27 cellular contexts compared by ENCODE assay signal in the genomic region with DNA sequence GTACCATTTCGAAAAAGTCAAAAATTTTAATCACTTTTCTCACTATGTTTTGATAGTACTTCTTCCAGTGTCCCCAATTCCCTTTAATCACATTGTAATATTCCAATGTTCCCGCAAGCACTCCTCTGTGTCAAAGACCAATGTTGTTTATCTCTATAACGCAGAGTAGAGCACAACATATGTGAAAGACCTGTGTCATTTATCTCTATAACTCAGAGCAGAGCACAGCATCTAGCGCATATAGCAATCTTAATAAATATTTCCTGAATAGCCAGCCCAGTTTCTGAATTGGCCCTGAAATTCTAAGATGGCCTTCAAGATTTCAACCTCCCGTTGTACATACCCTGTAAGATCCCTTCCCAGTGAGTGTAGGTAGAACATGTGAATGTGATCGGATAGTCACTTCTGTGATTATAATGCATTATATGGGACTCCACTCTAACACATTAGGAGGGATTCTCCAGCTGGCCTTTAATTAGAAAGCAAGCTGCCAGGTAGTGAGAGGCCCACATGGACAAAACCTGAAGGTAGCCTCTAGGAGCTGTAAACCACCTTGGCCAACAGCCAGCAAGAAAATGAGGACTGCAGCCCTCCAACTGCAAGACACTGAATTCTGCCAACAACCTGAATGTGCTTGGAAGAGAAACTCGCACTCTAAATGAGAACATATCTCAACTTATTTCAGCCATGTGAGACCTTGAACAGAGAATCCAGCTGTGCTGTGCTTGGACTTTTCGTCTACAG.
A peak's percentile ranks its signal among the peaks of the same experiment; 100 is the strongest.
DNase-seq lines count a peak whose midpoint lies in the region; ATAC-seq, FAIRE-seq and TF ChIP-seq lines count a peak whose summit lies in the region.
"Had no signal": no experiment of that assay in that cellular context is flagged by ENCODE, and none has a peak within 500 bp of the region (broad histone marks: within the 10 kb centered on the region; RNA-seq: fewer than 3 reads in every experiment).

No MANE protein-coding gene starts in this region.

- no peak overlapping the region for H3K27ac ChIP-seq in H1 (ENCODE audit: low read depth, low read length)
- H3K27ac ChIP-seq in neuronal stem cell (replicated peaks; ENCODE audit: low read length): no peak overlapping the region
- H3K27ac ChIP-seq: 22Rv1; A549; BLaER1 treated with 17β-estradiol and CSF1 and Interleukin-3, amounts not matched to agents 10 nM and 100 nM; C4-2B had no signal

- H3K27me3 Mint-ChIP-seq in CD14-positive monocyte (ENCODE audit: low read depth in 3 of 3) (peaks cover 0 to 4% (median 1%) of the 10 kb centered on the region in 3 donors), nephron progenitor cell (ENCODE audit: low read depth, poor library complexity) (no peaks in the 10 kb centered on the region)
- H3K27me3 Mint-ChIP-seq: B cell; CD4-positive, alpha-beta memory T cell; CD4-positive, CD25-positive, alpha-beta regulatory T cell; CD8-positive, alpha-beta memory T cell had no signal

- no peak for ATAC-seq in GM21526 (IDR thresholded peaks at IDR 0.05; ENCODE audit: low FRiP score, unreplicated experiment)
- ATAC-seq: A549, GM12878 had no signal

- H2BK15ac ChIP-seq in H1 (ENCODE audit: low read length) (no peak overlapping the region), neuronal stem cell (ENCODE audit: low read length) (no peak overlapping the region)

- H3K23ac ChIP-seq in H1 (ENCODE audit: insufficient read length): no peak overlapping the region
- H3K23ac ChIP-seq in neuronal stem cell (ENCODE audit: low read depth, low read length, poor library complexity): no peak overlapping the region

- no peak for TF ChIP-seq POLR2A in H1 (IDR thresholded peaks at IDR 0.05; ENCODE audit: control extremely low read depth in 1 of 2, low read depth in 2 of 2, low read length in 2 of 2)

- H2BK12ac ChIP-seq in H1 (ENCODE audit: low read depth, low read length): no peak overlapping the region
- H2BK12ac ChIP-seq in neuronal stem cell (ENCODE audit: low read length): no peak overlapping the region

- peak overlapping the region; percentile 29; the same call in 1 of the 2 replicates for H2AFZ ChIP-seq in H1 (ENCODE audit: low read length)
- H2AFZ ChIP-seq in neuronal stem cell (ENCODE audit: low read length): peak overlapping the region; percentile 49

- no peaks in the 10 kb centered on the region for H3K23me2 ChIP-seq in H1 (ENCODE audit: low read depth, low read length)

- intact Hi-C loops in CD14-positive monocyte (cut with micrococcal nuclease): no loop called here

- H3K9me3 Mint-ChIP-seq in CD14-positive monocyte (peaks cover 0 to 3% (median 1%) of the 10 kb centered on the region in 7 donors), nephron progenitor cell (no peaks in the 10 kb centered on the region)

- WGBS in H1 (ENCODE audit: extremely low coverage in 1 of 2, insufficient coverage in 1 of 2, insufficient read length in 1 of 2, insufficient replicate concordance in 2 of 2, low coverage in 1 of 2, low lambda C conversion rate in 2 of 2, missing lambda C conversion rate in 1 of 2), 2 experiments: 96% methylated on average over 8 of the region's 8 CpGs; no CpG with 5 or more reads in 1 of the 2 experiments
- WGBS in neuronal stem cell (ENCODE audit: extremely low coverage in 2 of 2, insufficient read length in 2 of 2, insufficient replicate concordance in 1 of 2), 2 donors: no CpG with 5 or more reads among the region's 8 CpGs

- H3K9ac ChIP-seq in H1 (replicated peaks in 1 of 4; ENCODE audit: extremely low read depth in 1 of 4, low read depth in 3 of 4, low read length in 3 of 4) (no peak overlapping the region), neuronal stem cell (ENCODE audit: low read depth, low read length, poor library complexity) (no peak overlapping the region)
- H3K9ac ChIP-seq: BLaER1 treated with 17β-estradiol and CSF1 and Interleukin-3, amounts not matched to agents 10 nM and 100 nM had no signal

- no peak overlapping the region for H3K4me3 ChIP-seq in H1 (ENCODE audit: extremely low read depth in 1 of 4, insufficient read depth in 2 of 4, low read depth in 3 of 4, low read length in 4 of 4)
- no peak overlapping the region for H3K4me3 ChIP-seq in neuronal stem cell (ENCODE audit: low read length in 2 of 2)
- H3K4me3 ChIP-seq: A549; BLaER1 treated with 17β-estradiol and CSF1 and Interleukin-3, amounts not matched to agents 10 nM and 100 nM; GM12878 had no signal

- no peak overlapping the region for H4K8ac ChIP-seq in H1 (ENCODE audit: extremely low read depth, insufficient read depth, low read length)
- H4K8ac ChIP-seq in neuronal stem cell (ENCODE audit: low read depth, low read length): no peak overlapping the region

- H2BK20ac ChIP-seq in H1 (ENCODE audit: low read length): no peak overlapping the region

- TF ChIP-seq EP300 in H1 (IDR thresholded peaks at IDR 0.05; ENCODE audit: borderline replicate concordance in 1 of 2, low read depth in 2 of 2, low read length in 2 of 2): no peak

- H3K4me2 ChIP-seq in H1 (ENCODE audit: insufficient read depth in 1 of 2, low read depth in 2 of 2, low read length in 2 of 2) (no peak overlapping the region), neuronal stem cell (ENCODE audit: insufficient read depth, low read length, poor library complexity, severe bottlenecking) (no peak overlapping the region)
- H3K4me2 ChIP-seq: A549; BLaER1 treated with 17β-estradiol and CSF1 and Interleukin-3, amounts not matched to agents 10 nM and 100 nM had no signal

- no peak overlapping the region for H3K56ac ChIP-seq in H1 (replicated peaks; ENCODE audit: insufficient read length, low read depth, low read length)

- CTCF ChIA-PET in H1 (lab: Charles Lee; ENCODE audit: partially characterized antibody): no interaction called here

- H3K79me2 ChIP-seq in H1 (ENCODE audit: control insufficient read depth in 1 of 2, insufficient read depth in 2 of 2, low read length in 2 of 2): no peaks in the 10 kb centered on the region

- H3K4me1 Mint-ChIP-seq in CD14-positive monocyte: no peaks in the 10 kb centered on the region
- H3K4me1 Mint-ChIP-seq in nephron progenitor cell: no peaks in the 10 kb centered on the region
- H3K4me1 Mint-ChIP-seq: B cell; CD4-positive, alpha-beta memory T cell; CD4-positive, CD25-positive, alpha-beta regulatory T cell; CD8-positive, alpha-beta memory T cell had no signal

- H2BK5ac ChIP-seq in H1 (ENCODE audit: low read depth, low read length): no peak overlapping the region
- no peak overlapping the region for H2BK5ac ChIP-seq in neuronal stem cell (ENCODE audit: low read length)

- no peak overlapping the region for H2AK5ac ChIP-seq in H1 (ENCODE audit: low read depth, low read length)
- no peak overlapping the region for H2AK5ac ChIP-seq in neuronal stem cell (ENCODE audit: low read depth, low read length)

- TF ChIP-seq CTCF in H1 (IDR thresholded peaks at IDR 0.05; ENCODE audit: control extremely low read depth in 1 of 3, insufficient read depth in 1 of 3, low read depth in 1 of 3, low read length in 3 of 3) (no peak), CD14-positive monocyte (IDR thresholded peaks at IDR 0.05) (no peak), nephron progenitor cell (IDR thresholded peaks at IDR 0.05) (no peak)

- no peaks in the 10 kb centered on the region; a peak in 1 of 7 replicates for H3K4me1 ChIP-seq in H1 (replicated peaks in 1 of 4; ENCODE audit: control insufficient read depth in 3 of 4, insufficient read depth in 4 of 4, low read length in 3 of 4)
- peaks cover 0 to 4% of the 10 kb centered on the region in 2 donors for H3K4me1 ChIP-seq in neuronal stem cell (ENCODE audit: control insufficient read depth in 2 of 2, insufficient read depth in 1 of 2, low read depth in 1 of 2, low read length in 2 of 2)
- H3K4me1 ChIP-seq: A549; BLaER1 treated with 17β-estradiol and CSF1 and Interleukin-3, amounts not matched to agents 10 nM and 100 nM had no signal

- FAIRE-seq in H1 (lab: Jason Lieb, UNC): no peak
- FAIRE-seq: A549, GM12878, GM19239 had no signal

- TF ChIP-seq RAD21 in H1 (IDR thresholded peaks at IDR 0.05 in 1 of 2, conservative IDR thresholded peaks at IDR 0.05 in 1 of 2; ENCODE audit: low read depth in 2 of 2, low read length in 2 of 2): no peak

- H4K20me1 ChIP-seq in H1 (replicated peaks in 1 of 2; ENCODE audit: control insufficient read depth in 1 of 2, insufficient read depth in 2 of 2, low read length in 2 of 2): no peaks in the 10 kb centered on the region
- H4K20me1 ChIP-seq: BLaER1 treated with 17β-estradiol and CSF1 and Interleukin-3, amounts not matched to agents 10 nM and 100 nM had no signal

- H3K4ac ChIP-seq in H1 (replicated peaks; ENCODE audit: insufficient read length, low read depth, low read length) (no peak overlapping the region), neuronal stem cell (ENCODE audit: low read length) (no peak overlapping the region)

- H3K9me3 ChIP-seq in H1 (ENCODE audit: insufficient read depth in 2 of 2, low read depth in 1 of 2, low read length in 1 of 2): no peaks in the 10 kb centered on the region
- H3K9me3 ChIP-seq in neuronal stem cell (replicated peaks in 1 of 2; ENCODE audit: control insufficient read depth in 2 of 2, insufficient read depth in 1 of 2, low read depth in 1 of 2, low read length in 2 of 2): no peaks in the 10 kb centered on the region
- H3K9me3 ChIP-seq: A549; BLaER1 treated with 17β-estradiol and CSF1 and Interleukin-3, amounts not matched to agents 10 nM and 100 nM had no signal

- H3K36me3 ChIP-seq in H1 (ENCODE audit: control insufficient read depth in 2 of 4, insufficient read depth in 4 of 4, low read length in 3 of 4) (no peaks in the 10 kb centered on the region), neuronal stem cell (replicated peaks in 1 of 2; ENCODE audit: control insufficient read depth in 2 of 2, insufficient read depth in 2 of 2, low read length in 2 of 2) (no peaks in the 10 kb centered on the region)
- H3K36me3 ChIP-seq: BLaER1 treated with 17β-estradiol and CSF1 and Interleukin-3, amounts not matched to agents 10 nM and 100 nM had no signal

- H4K91ac ChIP-seq in H1 (replicated peaks; ENCODE audit: insufficient read length, low read length): no peak overlapping the region
- H4K91ac ChIP-seq in neuronal stem cell (ENCODE audit: low read depth, low read length, poor library complexity): no peak overlapping the region

- H3K18ac ChIP-seq in H1 (ENCODE audit: extremely low read depth, low read length) (no peak overlapping the region), neuronal stem cell (ENCODE audit: low read length) (no peak overlapping the region)

- H3K27ac Mint-ChIP-seq in CD14-positive monocyte (no peak overlapping the region), nephron progenitor cell (no peak overlapping the region)
- H3K27ac Mint-ChIP-seq: B cell; CD4-positive, alpha-beta memory T cell; CD4-positive, CD25-positive, alpha-beta regulatory T cell; CD8-positive, alpha-beta memory T cell had no signal

- POLR2A ChIA-PET in H1 (lab: Charles Lee; ENCODE audit: partially characterized antibody): interaction anchor here (1.0 kb wide), 1 partner anchor 11 kb away, joined by 3 read pairs; no protein-coding TSS in a partner anchor

- H3K27me3 ChIP-seq in H1 (replicated peaks in 1 of 4; ENCODE audit: control insufficient read depth in 3 of 4, extremely low read depth in 1 of 4, insufficient read depth in 3 of 4, low read length in 3 of 4) (no peaks in the 10 kb centered on the region), neuronal stem cell (ENCODE audit: control insufficient read depth in 3 of 3, insufficient read depth in 3 of 3, low read depth in 1 of 3, low read length in 3 of 3) (no peaks in the 10 kb centered on the region)
- H3K27me3 ChIP-seq: BLaER1 treated with 17β-estradiol and CSF1 and Interleukin-3, amounts not matched to agents 10 nM and 100 nM had no signal

- H2BK120ac ChIP-seq in H1 (replicated peaks; ENCODE audit: low read depth, low read length): no peak overlapping the region
- H2BK120ac ChIP-seq in neuronal stem cell (ENCODE audit: low read depth, low read length): no peak overlapping the region

- H3K14ac ChIP-seq in H1 (ENCODE audit: insufficient read length): no peak overlapping the region
- no peak overlapping the region for H3K14ac ChIP-seq in neuronal stem cell (ENCODE audit: low read length)

- no peaks in the 10 kb centered on the region for H3K79me1 ChIP-seq in H1 (ENCODE audit: low read depth, low read length)
- no peaks in the 10 kb centered on the region for H3K79me1 ChIP-seq in neuronal stem cell (ENCODE audit: low read depth, low read length)

- H3K36me3 Mint-ChIP-seq in CD14-positive monocyte (no peaks in the 10 kb centered on the region), nephron progenitor cell (ENCODE audit: low read depth) (no peaks in the 10 kb centered on the region)
- H3K36me3 Mint-ChIP-seq: CD4-positive, alpha-beta memory T cell; CD4-positive, CD25-positive, alpha-beta regulatory T cell; CD8-positive, alpha-beta memory T cell had no signal

- no peak overlapping the region for H4K5ac ChIP-seq in H1 (ENCODE audit: insufficient read length, low read depth, low read length)

- H3K4me3 Mint-ChIP-seq in CD14-positive monocyte (no peak overlapping the region), nephron progenitor cell (no peak overlapping the region)
- H3K4me3 Mint-ChIP-seq: B cell; CD4-positive, alpha-beta memory T cell; CD4-positive, CD25-positive, alpha-beta regulatory T cell; CD8-positive, alpha-beta memory T cell had no signal

- DNase-seq in NCI-H82 (lab: John Stamatoyannopoulos, UW): peak; percentile 11
- no peak for DNase-seq in NCI-H82 treated with DMSO at 0.1 percent for 48 hours (lab: John Stamatoyannopoulos, UW; ENCODE audit: unreplicated experiment)
- peak; percentile 19 for DNase-seq in NCI-H524 treated with DMSO at 0.1 percent for 48 hours (lab: John Stamatoyannopoulos, UW)
- no peak for DNase-seq in H1 (ENCODE audit: low read depth in 1 of 2, low spot score in 2 of 2)
- no peak for DNase-seq in neuronal stem cell (ENCODE audit: low spot score)
- DNase-seq in CD14-positive monocyte (ENCODE audit: low spot score): no peak
- DNase-seq in nephron progenitor cell: no peak
- DNase-seq: AML-193; CD4-positive, alpha-beta memory T cell; CD4-positive, CD25-positive, alpha-beta regulatory T cell; CD8-positive, alpha-beta memory T cell; COR-L47; DMS 273 treated with DMSO at 0.1 percent for 48 hours; DMS153; DMS53; DMS79; DND-41; EL; GDM1 had no signal

Comparison
In these comparisons a context has a peak if more than half of its experiments do, and no peak if none do; other contexts are left out.
1. DNase-seq: peak in NCI-H82 (single experiment) and NCI-H524 treated with DMSO at 0.1 percent for 48 hours (single experiment); none in NCI-H82 treated with DMSO at 0.1 percent for 48 hours (single experiment), H1 (0 of 2), neuronal stem cell (single experiment), CD14-positive monocyte (single experiment) and nephron progenitor cell (single experiment).